Comparison of ENCODE assay signal across 20 cellular contexts in genomic region chr16:29971304-29971703, GRCh38. TPM values are rescaled to one million over a fixed set of nuclear protein-coding genes. Genes with fewer than 3 reads are reported as not detected.
"Had no signal": no experiment of that assay in that cellular context is flagged by ENCODE, and none has a peak within 500 bp of the region (broad histone marks: within the 10 kb centered on the region; RNA-seq: fewer than 3 reads in every experiment).

No MANE protein-coding gene starts in this region.

- DNase-seq: central memory CD4-positive, alpha-beta T cell; dermis blood vessel endothelial cell; effector CD4-positive, alpha-beta T cell; foreskin melanocyte; heart left ventricle; hippocampal formation; left colon; mammary epithelial cell; mucosa of descending colon; naive thymus-derived CD8-positive, alpha-beta T cell; occipital lobe; pancreas; spleen; stimulated activated CD4-positive, alpha-beta T cell treated with anti-CD3 and anti-CD28 coated beads, Interleukin-15, amount 100 ng/mL, for 24 hours; stimulated activated CD4-positive, alpha-beta T cell treated with anti-CD3 and anti-CD28 coated beads, Interleukin-1b, Interleukin-23, amount 100 ng/mL, for 48 hours; stimulated activated CD4-positive, alpha-beta T cell treated with anti-CD3 and anti-CD28 coated beads, Interleukin-4, amount 100 ng/mL, for 24 hours; stimulated activated naive CD4-positive, alpha-beta T cell treated with Interleukin-2 at 50 U/mL for 16 hours; trophoblast cell had no signal

- H3K36me3 ChIP-seq: prostate gland had no signal

- H3K9me3 ChIP-seq: heart left ventricle, mucosa of descending colon, pancreas, prostate gland, right lobe of liver, spleen had no signal

- ATAC-seq: heart left ventricle; left colon; mucosa of descending colon; naive thymus-derived CD8-positive, alpha-beta T cell; pancreas; right lobe of liver had no signal

- H3K9me3 Mint-ChIP-seq: naive thymus-derived CD8-positive, alpha-beta T cell had no signal

- H3K4me3 ChIP-seq: heart left ventricle, mucosa of descending colon, pancreas, prostate gland, right lobe of liver, spleen had no signal

- H3K27me3 ChIP-seq: heart left ventricle, pancreas, right lobe of liver, spleen had no signal

- H3K27me3 Mint-ChIP-seq: naive thymus-derived CD8-positive, alpha-beta T cell had no signal

- H3K4me3 Mint-ChIP-seq: naive thymus-derived CD8-positive, alpha-beta T cell had no signal

RNA-seq across cellular contexts. Expression of gene DOC2A, which starts 39.5 kb away (rescaled TPM):
- total RNA-seq: naive thymus-derived CD8-positive, alpha-beta T cell had no signal
